In genomic region chr10:125878957-125879835, GRCh38 we compare ENCODE assay signal across 12 cellular contexts. TPM values are rescaled to one million over a fixed set of nuclear protein-coding genes. Genes with fewer than 3 reads are reported as not detected.
DNase-seq lines count a peak whose midpoint lies in the region; ATAC-seq, FAIRE-seq and TF ChIP-seq lines count a peak whose summit lies in the region.
"Had no signal": no experiment of that assay in that cellular context is flagged by ENCODE, and none has a peak within 500 bp of the region (broad histone marks: within the 10 kb centered on the region; RNA-seq: fewer than 3 reads in every experiment).

No MANE protein-coding gene starts in this region.

- no peak for TF ChIP-seq CTCF in AG09309 (IDR thresholded peaks at IDR 0.05; ENCODE audit: control insufficient read depth, insufficient read depth, low read depth, low read length, missing control alignments)
- no peak for TF ChIP-seq CTCF in brain microvascular endothelial cell (IDR thresholded peaks at IDR 0.05; ENCODE audit: low read depth, low read length, missing control alignments)

- H3K4me3 ChIP-seq in AG09309 (ENCODE audit: control insufficient read depth, low read depth, low read length) (no peak overlapping the region), brain microvascular endothelial cell (ENCODE audit: low read depth, low read length) (no peak overlapping the region)

- no peaks in the 10 kb centered on the region for H3K36me3 ChIP-seq in brain microvascular endothelial cell (replicated peaks)

- peak; percentile 64 for DNase-seq in AG09309 (ENCODE audit: low read depth)
- DNase-seq in HTR-8/SVneo (ENCODE audit: insufficient read length, low spot score), result peak; percentile 44
- DNase-seq in brain microvascular endothelial cell, result peak; percentile 88
- peak; percentile 96 for DNase-seq in kidney glomerular epithelial cell (lab: John Stamatoyannopoulos, UW)
- DNase-seq in activated CD8-positive, alpha-beta memory T cell treated with anti-CD3 and anti-CD28 coated beads, Interleukin-2, amount 50 U/mL, for 48 hours, result no peak
- no peak for DNase-seq in sciatic nerve (ENCODE audit: low spot score)
- DNase-seq in NCI-H146 (lab: John Stamatoyannopoulos, UW), result no peak
- DNase-seq: CD4-positive, alpha-beta T cell; effector memory CD4-positive, alpha-beta T cell; NCI-H526 had no signal

- H3K27ac ChIP-seq in brain microvascular endothelial cell, result peak overlapping the region; percentile 49

- no peaks in the 10 kb centered on the region for H3K27me3 ChIP-seq in brain microvascular endothelial cell (replicated peaks)

- FAIRE-seq in HTR-8/SVneo (lab: Jason Lieb, UNC), result no peak

- ATAC-seq in HG02884 (IDR thresholded peaks at IDR 0.05; ENCODE audit: unreplicated experiment) (no peak), sciatic nerve (no peak)

- in situ Hi-C loops in brain microvascular endothelial cell (cut with HindIII; ENCODE audit: low pct_ligation_motif_present, low sequenced_read_pairs), result no loop called here

- intact Hi-C loops in sciatic nerve (cut with DNase I), result no loop called here

RNA-seq across cellular contexts. Expression of gene DHX32, which starts 1.9 kb away (rescaled TPM):
- total RNA-seq in sciatic nerve, result 20.8 TPM

RNA-seq across cellular contexts. Expression of gene FANK1, which starts 17.2 kb away (rescaled TPM):
- 2.1 TPM for total RNA-seq in sciatic nerve
- total RNA-seq: activated T-helper 1 cell treated with anti-CD3 and anti-CD28 coated beads, Interleukin-12 subunit alpha, Interleukin-12 subunit beta, Interleukin-2, Interleukin-4 antibody, amounts not matched to agents 30 ng/mL and 10 ng/mL and 1 ng/mL, durations not matched to agents 14 hours and 24 hours and 36 hours had no signal

RNA-seq across cellular contexts. Expression of gene BCCIP, which starts 55.9 kb away (rescaled TPM):
- 31.3 TPM for total RNA-seq in sciatic nerve

RNA-seq across cellular contexts. Expression of gene UROS, which starts 56.1 kb away (rescaled TPM):
- 30.6 TPM for total RNA-seq in sciatic nerve

Comparison
In these comparisons a context has a peak if more than half of its experiments do, and no peak if none do; other contexts are left out.
1. DNase-seq: peak in AG09309 (single experiment), HTR-8/SVneo (single experiment), brain microvascular endothelial cell (single experiment) and kidney glomerular epithelial cell (single experiment); none in activated CD8-positive, alpha-beta memory T cell treated with anti-CD3 and anti-CD28 coated beads, Interleukin-2, amount 50 U/mL, for 48 hours (single experiment), sciatic nerve (single experiment) and NCI-H146 (single experiment).